Comparison of ENCODE assay signal across 8 cellular contexts in genomic region chr19:44955500-44956439, GRCh38. TPM values are rescaled to one million over a fixed set of nuclear protein-coding genes. Genes with fewer than 3 reads are reported as not detected.
DNase-seq lines count a peak whose midpoint lies in the region; ATAC-seq and TF ChIP-seq lines count a peak whose summit lies in the region.

No MANE protein-coding gene starts in this region.

- DNase-seq in activated CD8-positive, alpha-beta memory T cell treated with anti-CD3 and anti-CD28 coated beads, Interleukin-2, amount 10 ng/mL, durations not matched to agents 7 days and 5 days, result peak; percentile 43
- no peak for DNase-seq in activated CD8-positive, alpha-beta memory T cell treated with anti-CD3 and anti-CD28 coated beads, Interleukin-2, amount 50 U/mL, for 4 hours
- DNase-seq in KBM-7 (peak; percentile 12), breast epithelium (ENCODE audit: low spot score in 2 of 2) (no peak), lower leg skin (ENCODE audit: low spot score in 2 of 2) (no peak), tibial artery (no peak), HK-2 (ENCODE audit: unreplicated experiment) (no peak)

- CTCF ChIA-PET in activated CD8-positive, alpha-beta memory T cell treated with anti-CD3 and anti-CD28 coated beads, Interleukin-2, amount 10 ng/mL, durations not matched to agents 7 days and 5 days (lab: Charles Lee), result interaction anchor here (1.0 to 2.9 kb wide), 5 partner anchors 44 to 266 kb away, joined by 3 to 13 read pairs (median 4); partner anchors contain the start of gene CLASRP

- H3K9me3 ChIP-seq in breast epithelium (no peaks in the 10 kb centered on the region), tibial artery (no peaks in the 10 kb centered on the region)

- TF ChIP-seq CTCF in breast epithelium (IDR thresholded peaks at IDR 0.05) (no peak), lower leg skin (IDR thresholded peaks at IDR 0.05) (no peak), tibial artery (IDR thresholded peaks at IDR 0.05) (no peak)

- no peaks in the 10 kb centered on the region for H3K27me3 Mint-ChIP-seq in activated CD8-positive, alpha-beta memory T cell treated with anti-CD3 and anti-CD28 coated beads, Interleukin-2, amount 10 ng/mL, durations not matched to agents 7 days and 5 days

- in situ Hi-C loops in KBM-7 (cut with MboI; ENCODE audit: low pct_unique_long_range_greater_than_20kb, low sequenced_read_pairs), result no loop called here

- no peak for ATAC-seq in activated CD8-positive, alpha-beta memory T cell treated with anti-CD3 and anti-CD28 coated beads, Interleukin-2, amount 10 ng/mL, durations not matched to agents 7 days and 5 days
- ATAC-seq in HG03342 (IDR thresholded peaks at IDR 0.05; ENCODE audit: unreplicated experiment), result no peak

- no peaks in the 10 kb centered on the region for H3K27me3 ChIP-seq in breast epithelium
- peaks cover 0 to 4% of the 10 kb centered on the region in 2 donors for H3K27me3 ChIP-seq in tibial artery

- peak overlapping the region; percentile 85 for H3K4me3 Mint-ChIP-seq in activated CD8-positive, alpha-beta memory T cell treated with anti-CD3 and anti-CD28 coated beads, Interleukin-2, amount 10 ng/mL, durations not matched to agents 7 days and 5 days

- H3K4me1 Mint-ChIP-seq in activated CD8-positive, alpha-beta memory T cell treated with anti-CD3 and anti-CD28 coated beads, Interleukin-2, amount 10 ng/mL, durations not matched to agents 7 days and 5 days, result peaks cover 40% of the 10 kb centered on the region

- H3K27ac Mint-ChIP-seq in activated CD8-positive, alpha-beta memory T cell treated with anti-CD3 and anti-CD28 coated beads, Interleukin-2, amount 10 ng/mL, durations not matched to agents 7 days and 5 days, result peak overlapping the region; percentile 84

- no peaks in the 10 kb centered on the region for H3K9me3 Mint-ChIP-seq in activated CD8-positive, alpha-beta memory T cell treated with anti-CD3 and anti-CD28 coated beads, Interleukin-2, amount 10 ng/mL, durations not matched to agents 7 days and 5 days (ENCODE audit: low read depth)

- no peak for TF ChIP-seq POLR2A in breast epithelium (IDR thresholded peaks at IDR 0.05)
- no peak for TF ChIP-seq POLR2A in lower leg skin (IDR thresholded peaks at IDR 0.05)

- peak overlapping the region; percentile 90 to 91 for H3K27ac ChIP-seq in breast epithelium
- H3K27ac ChIP-seq in tibial artery, result peak overlapping the region; percentile 87 to 95

- H3K4me1 ChIP-seq in breast epithelium (peaks cover 11 to 40% of the 10 kb centered on the region in 2 donors), tibial artery (peaks cover 0 to 72% (median 42%) of the 10 kb centered on the region in 4 donors)

- intact Hi-C loops in breast epithelium (cut with DNase I; ENCODE audit: low total_unique reads) (no loop called here), lower leg skin (cut with DNase I; ENCODE audit: low total_unique reads) (no loop called here), tibial artery (cut with DNase I; ENCODE audit: low total_unique reads) (loop anchor here (5.0 kb wide), 1 partner anchor 47 kb away; the partner anchor contains the start of gene RELB)

- WGBS in lower leg skin, 2 donors, result 2 to 3% methylated on average over 28 to 34 of the region's 40 CpGs

- no peaks in the 10 kb centered on the region for H3K36me3 Mint-ChIP-seq in activated CD8-positive, alpha-beta memory T cell treated with anti-CD3 and anti-CD28 coated beads, Interleukin-2, amount 10 ng/mL, durations not matched to agents 7 days and 5 days

- H3K4me3 ChIP-seq in breast epithelium (peak overlapping the region; percentile 96 to 100 (median 97)), lower leg skin (ENCODE audit: low read depth, poor library complexity, severe bottlenecking) (peak overlapping the region; percentile 78), tibial artery (peak overlapping the region; percentile 94 to 99)

- H3K36me3 ChIP-seq in breast epithelium (no peaks in the 10 kb centered on the region), tibial artery (peaks cover 0 to 10% (median 10%) of the 10 kb centered on the region in 3 donors)

RNA-seq across cellular contexts. Expression of gene CLPTM1, which starts 0.6 kb away (rescaled TPM):
- total RNA-seq in activated CD8-positive, alpha-beta memory T cell treated with anti-CD3 and anti-CD28 coated beads, Interleukin-2, amount 10 ng/mL, durations not matched to agents 7 days and 5 days, result 10 to 100 TPM; 73.0 to 74.7 TPM
- total RNA-seq in breast epithelium (10 to 100 TPM; 42.0 to 70.5 (median 60.2) TPM), lower leg skin (100 to 1,000 TPM in 1 of 4 donors, 10 to 100 TPM in 3; 78.5 to 103 (median 94.2) TPM)

RNA-seq across cellular contexts. Expression of gene APOC2, which starts 9.9 kb away (rescaled TPM):
- total RNA-seq in activated CD8-positive, alpha-beta memory T cell treated with anti-CD3 and anti-CD28 coated beads, Interleukin-2, amount 10 ng/mL, durations not matched to agents 7 days and 5 days, result not detected
- total RNA-seq in breast epithelium (10 to 100 TPM in 1 of 3 donors, under 1 TPM in 1, not detected in 1; 0.48 to 10.7 TPM), lower leg skin (1 to 10 TPM; 1.6 to 4.3 (median 2.8) TPM)

RNA-seq across cellular contexts. Expression of gene APOC4, which starts 13.7 kb away (rescaled TPM):
- not detected for total RNA-seq in activated CD8-positive, alpha-beta memory T cell treated with anti-CD3 and anti-CD28 coated beads, Interleukin-2, amount 10 ng/mL, durations not matched to agents 7 days and 5 days
- total RNA-seq in breast epithelium, result not detected
- not detected for total RNA-seq in lower leg skin

RNA-seq across cellular contexts. Expression of gene APOC1, which starts 41.4 kb away (rescaled TPM):
- 1 to 10 TPM in 1 of 2 experiments, not detected in 1; 1.9 TPM for total RNA-seq in activated CD8-positive, alpha-beta memory T cell treated with anti-CD3 and anti-CD28 coated beads, Interleukin-2, amount 10 ng/mL, durations not matched to agents 7 days and 5 days
- total RNA-seq in breast epithelium (100 to 1,000 TPM in 1 of 3 donors, 10 to 100 TPM in 2; 59.0 to 285 (median 78.7) TPM), lower leg skin (10 to 100 TPM; 17.1 to 35.5 (median 28.8) TPM)

RNA-seq across cellular contexts. Expression of gene RELB, which starts 45.5 kb away (rescaled TPM):
- 10 to 100 TPM; 22.4 to 58.8 TPM for total RNA-seq in activated CD8-positive, alpha-beta memory T cell treated with anti-CD3 and anti-CD28 coated beads, Interleukin-2, amount 10 ng/mL, durations not matched to agents 7 days and 5 days
- total RNA-seq in breast epithelium (10 to 100 TPM in 1 of 3 donors, 1 to 10 TPM in 2; 5.8 to 12.5 (median 8.2) TPM), lower leg skin (10 to 100 TPM in 3 of 4 donors, 1 to 10 TPM in 1; 8.1 to 15.1 (median 11.7) TPM)

Comparison
In these comparisons a context has a peak if more than half of its experiments do, and no peak if none do; other contexts are left out.
1. DNase-seq: peak in activated CD8-positive, alpha-beta memory T cell treated with anti-CD3 and anti-CD28 coated beads, Interleukin-2, amount 10 ng/mL, durations not matched to agents 7 days and 5 days (single experiment) and KBM-7 (single experiment); none in activated CD8-positive, alpha-beta memory T cell treated with anti-CD3 and anti-CD28 coated beads, Interleukin-2, amount 50 U/mL, for 4 hours (single experiment), breast epithelium (0 of 2), lower leg skin (0 of 2), tibial artery (0 of 2) and HK-2 (single experiment).
2. Peak in every context shown above with its lines, with median percentiles within 50 percentile points of each other: H3K4me3 ChIP-seq.